In the genomic region with DNA sequence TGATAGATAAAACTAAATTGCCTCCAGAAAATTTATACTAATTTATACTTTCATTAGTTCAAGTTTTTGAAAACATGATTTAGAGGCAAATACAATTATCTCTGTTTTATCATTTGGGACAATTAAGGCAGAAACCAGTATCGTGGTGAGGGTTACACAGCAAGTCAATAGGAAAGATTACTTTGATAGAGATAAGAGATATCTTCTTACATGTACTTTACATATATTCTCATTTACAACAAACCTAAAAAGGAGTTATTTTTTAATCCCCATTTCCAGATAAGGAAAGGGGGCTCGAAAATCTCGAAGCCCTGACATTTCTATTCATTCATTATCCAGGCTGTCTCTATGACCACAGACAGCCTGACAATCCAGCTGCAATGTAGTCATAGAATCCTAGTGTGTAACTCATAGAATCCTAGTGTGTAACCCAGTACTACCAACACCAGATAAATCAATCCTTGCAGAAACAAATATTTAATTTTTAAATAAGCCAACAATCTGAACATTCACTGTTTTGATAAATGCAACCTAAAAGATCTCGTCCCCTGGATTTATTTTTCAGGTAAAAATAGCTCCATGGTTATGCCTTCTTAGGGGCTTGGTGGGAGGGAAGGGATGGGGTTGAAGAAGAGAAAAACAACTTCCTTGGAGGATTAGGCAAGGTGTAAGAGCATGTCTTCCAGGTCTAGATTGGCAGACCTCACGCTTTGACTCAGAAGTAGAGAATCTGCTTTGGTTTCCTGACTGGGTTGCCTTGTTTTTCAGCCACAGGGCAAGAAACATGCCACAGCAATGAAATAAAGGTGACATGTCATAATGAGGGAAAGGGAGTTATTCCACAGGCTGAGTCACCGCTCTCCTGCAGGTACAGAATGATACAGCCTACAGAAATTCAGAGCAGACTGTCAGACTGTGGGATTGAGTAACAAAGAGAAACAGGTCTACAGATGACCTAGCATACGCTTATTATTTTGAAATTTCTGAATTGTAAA, we compare ENCODE assay signal across 9 cellular contexts. TPM values are rescaled to one million over a fixed set of nuclear protein-coding genes. Genes with fewer than 3 reads are reported as not detected.
DNase-seq lines count a peak whose midpoint lies in the region; ATAC-seq, FAIRE-seq and TF ChIP-seq lines count a peak whose summit lies in the region.
"Had no signal": no experiment of that assay in that cellular context is flagged by ENCODE, and none has a peak within 500 bp of the region (broad histone marks: within the 10 kb centered on the region; RNA-seq: fewer than 3 reads in every experiment).

No MANE protein-coding gene starts in this region.

- no TSS peak for BruUV-seq in HCT116 (replicated peaks; lab: Mats Ljungman, UMichigan)

- H3K4me2 ChIP-seq in A549 (peak overlapping the region; percentile 54), HCT116 (ENCODE audit: low read length) (peak overlapping the region; percentile 38)

- RAD21 ChIA-PET in HCT116 (lab: Charles Lee; ENCODE audit: low non-redundant PET in 1 of 2, low total read pairs in 2 of 2, uncharacterized antibody in 2 of 2, unreplicated experiment in 2 of 2): no interaction called here

- TF ChIP-seq CTCF in A549 (IDR thresholded peaks at IDR 0.05) (no peak), HCT116 (IDR thresholded peaks at IDR 0.05 in 2 of 3, conservative IDR thresholded peaks at IDR 0.05 in 1 of 3; ENCODE audit: borderline replicate concordance in 1 of 3, insufficient read depth in 1 of 3, low read depth in 2 of 3, low read length in 2 of 3) (no peak)

- POLR2A ChIA-PET in A549 (lab: Yijun Ruan, JAX): interaction anchor here (0.6 kb wide), 1 partner anchor 844 kb away, joined by 5 read pairs; no protein-coding TSS in a partner anchor
- POLR2A ChIA-PET in HCT116 (lab: Charles Lee): no interaction called here

- WGBS in A549 (ENCODE audit: missing lambda C conversion rate): 20% methylated on average over 7 of the region's 7 CpGs

- H3K9me3 ChIP-seq in A549 (no peaks in the 10 kb centered on the region), HCT116 (ENCODE audit: control insufficient read depth in 1 of 2, insufficient read depth in 1 of 2, low read depth in 1 of 2, low read length in 2 of 2) (no peaks in the 10 kb centered on the region)

- peak overlapping the region; percentile 6 for H2AFZ ChIP-seq in HCT116 (ENCODE audit: low read depth, low read length, poor library complexity, severe bottlenecking)

- ATAC-seq in A549: peak; percentile 94 to 99
- ATAC-seq in HCT116: peak; percentile 95

- peak; percentile 56 for FAIRE-seq in A549 (lab: Jason Lieb, UNC)

- peak; percentile 82 to 83 for DNase-seq in A549 (ENCODE audit: low read depth in 1 of 2, low spot score in 1 of 2)
- peak; percentile 90 for DNase-seq in HCT116 (ENCODE audit: low read depth, low spot score)
- peak; percentile 99 for DNase-seq in amniotic epithelial cell (ENCODE audit: low read depth)
- DNase-seq in kidney glomerular epithelial cell (lab: John Stamatoyannopoulos, UW): peak; percentile 99
- no peak for DNase-seq in GF-D8 (lab: John Stamatoyannopoulos, UW)
- no peak for DNase-seq in amniotic stem cell (lab: John Stamatoyannopoulos, UW)
- DNase-seq in cerebellum (ENCODE audit: low spot score): no peak
- DNase-seq in foreskin melanocyte: no peak
- DNase-seq: Right ventricle myocardium superior had no signal

- no peaks in the 10 kb centered on the region for H3K9me2 ChIP-seq in HCT116 (ENCODE audit: insufficient read depth)

- no peak overlapping the region for H3K4me3 ChIP-seq in A549
- H3K4me3 ChIP-seq in HCT116 (replicated peaks in 1 of 2; ENCODE audit: low read depth in 1 of 2, low read length in 2 of 2): no peak overlapping the region

- TF ChIP-seq POLR2A in A549 (IDR thresholded peaks at IDR 0.05; ENCODE audit: low read length): no peak
- TF ChIP-seq POLR2A in HCT116 (IDR thresholded peaks at IDR 0.05; ENCODE audit: borderline replicate concordance, extremely low read depth, insufficient read depth, insufficient read length): no peak

- H3K27ac ChIP-seq in A549: peak overlapping the region; percentile 60 to 62
- peak overlapping the region; percentile 4; the same call in 1 of the 2 replicates for H3K27ac ChIP-seq in HCT116 (ENCODE audit: low read depth, low read length)

- intact Hi-C loops in HCT116 (cut with micrococcal nuclease): no loop called here

- H3K79me2 ChIP-seq in HCT116 (ENCODE audit: insufficient read depth, low read length): no peaks in the 10 kb centered on the region

- H3K4me1 ChIP-seq in A549 (peaks cover 34% of the 10 kb centered on the region), HCT116 (ENCODE audit: control insufficient read depth in 1 of 2, insufficient read depth in 2 of 2, low read length in 2 of 2) (peaks cover 12 to 19% of the 10 kb centered on the region in 2 experiments)

- no peaks in the 10 kb centered on the region for H3K27me3 ChIP-seq in HCT116 (ENCODE audit: insufficient read depth, low read length)

- no peak overlapping the region for H3K9ac ChIP-seq in HCT116 (ENCODE audit: low read length)

- peak; percentile 67 to 77; a peak in 3 of 5 replicates for TF ChIP-seq EP300 in A549 (IDR thresholded peaks at IDR 0.05)

- TF ChIP-seq RAD21 in A549 (conservative IDR thresholded peaks at IDR 0.05 in 1 of 2, IDR thresholded peaks at IDR 0.05 in 1 of 2) (peak; percentile 4 to 41; a peak in 1 of 5 replicates), HCT116 (IDR thresholded peaks at IDR 0.05; ENCODE audit: low read depth) (peak; percentile 46)

- H4K20me1 ChIP-seq in HCT116 (ENCODE audit: insufficient read depth): no peaks in the 10 kb centered on the region

- no peaks in the 10 kb centered on the region for H3K36me3 ChIP-seq in HCT116 (ENCODE audit: control insufficient read depth in 1 of 2, insufficient read depth in 2 of 2, low read length in 2 of 2)

- CTCF ChIA-PET in A549 (lab: Yijun Ruan, JAX) (no interaction called here), HCT116 (lab: Charles Lee) (no interaction called here)

TF ChIP-seq in A549, 52 proteins besides CTCF, POLR2A, EP300 and RAD21 (continues in another document):
- TF ChIP-seq NFE2L2 (conservative IDR thresholded peaks at IDR 0.05; ENCODE audit: low read length): no peak
- no peak for TF ChIP-seq ZC3H11A (IDR thresholded peaks at IDR 0.05)
- TF ChIP-seq SREBF2 (IDR thresholded peaks at IDR 0.05): no peak
- no peak for TF ChIP-seq FOXS1 (CRISPR knock-in tag; IDR thresholded peaks at IDR 0.05)
- TF ChIP-seq JUNB (IDR thresholded peaks at IDR 0.05): peak; percentile 91

TF ChIP-seq in HCT116, 20 proteins besides CTCF, POLR2A, EP300 and RAD21 (continues in another document):
- TF ChIP-seq, protein P1, sequence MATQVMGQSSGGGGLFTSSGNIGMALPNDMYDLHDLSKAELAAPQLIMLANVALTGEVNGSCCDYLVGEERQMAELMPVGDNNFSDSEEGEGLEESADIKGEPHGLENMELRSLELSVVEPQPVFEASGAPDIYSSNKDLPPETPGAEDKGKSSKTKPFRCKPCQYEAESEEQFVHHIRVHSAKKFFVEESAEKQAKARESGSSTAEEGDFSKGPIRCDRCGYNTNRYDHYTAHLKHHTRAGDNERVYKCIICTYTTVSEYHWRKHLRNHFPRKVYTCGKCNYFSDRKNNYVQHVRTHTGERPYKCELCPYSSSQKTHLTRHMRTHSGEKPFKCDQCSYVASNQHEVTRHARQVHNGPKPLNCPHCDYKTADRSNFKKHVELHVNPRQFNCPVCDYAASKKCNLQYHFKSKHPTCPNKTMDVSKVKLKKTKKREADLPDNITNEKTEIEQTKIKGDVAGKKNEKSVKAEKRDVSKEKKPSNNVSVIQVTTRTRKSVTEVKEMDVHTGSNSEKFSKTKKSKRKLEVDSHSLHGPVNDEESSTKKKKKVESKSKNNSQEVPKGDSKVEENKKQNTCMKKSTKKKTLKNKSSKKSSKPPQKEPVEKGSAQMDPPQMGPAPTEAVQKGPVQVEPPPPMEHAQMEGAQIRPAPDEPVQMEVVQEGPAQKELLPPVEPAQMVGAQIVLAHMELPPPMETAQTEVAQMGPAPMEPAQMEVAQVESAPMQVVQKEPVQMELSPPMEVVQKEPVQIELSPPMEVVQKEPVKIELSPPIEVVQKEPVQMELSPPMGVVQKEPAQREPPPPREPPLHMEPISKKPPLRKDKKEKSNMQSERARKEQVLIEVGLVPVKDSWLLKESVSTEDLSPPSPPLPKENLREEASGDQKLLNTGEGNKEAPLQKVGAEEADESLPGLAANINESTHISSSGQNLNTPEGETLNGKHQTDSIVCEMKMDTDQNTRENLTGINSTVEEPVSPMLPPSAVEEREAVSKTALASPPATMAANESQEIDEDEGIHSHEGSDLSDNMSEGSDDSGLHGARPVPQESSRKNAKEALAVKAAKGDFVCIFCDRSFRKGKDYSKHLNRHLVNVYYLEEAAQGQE (IDR thresholded peaks at IDR 0.05; ENCODE audit: low read depth): no peak
- no peak for TF ChIP-seq ZFX (IDR thresholded peaks at IDR 0.05)
- TF ChIP-seq EGR1 (IDR thresholded peaks at IDR 0.05; ENCODE audit: low read depth): 0 out of 2 replicates have a peak, but pooled peaks have one; percentile 17
- peak; percentile 95 for TF ChIP-seq SP1 (IDR thresholded peaks at IDR 0.05; ENCODE audit: low read depth)
- TF ChIP-seq ZNF274 (IDR thresholded peaks at IDR 0.05; ENCODE audit: low read depth, low read length): no peak
- TF ChIP-seq CEBPB (IDR thresholded peaks at IDR 0.05; ENCODE audit: low read depth): peak; percentile 95
- peak; percentile 68 for TF ChIP-seq POLR2AphosphoS5 (IDR thresholded peaks at IDR 0.05; ENCODE audit: low read depth, low read length)
- no peak for TF ChIP-seq ELF1 (IDR thresholded peaks at IDR 0.05; ENCODE audit: borderline replicate concordance, low read depth)
- no peak for TF ChIP-seq EZH2 (IDR thresholded peaks at IDR 0.05)
- peak; percentile 93 for TF ChIP-seq SIN3A (IDR thresholded peaks at IDR 0.05; ENCODE audit: low read depth)
- TF ChIP-seq, protein P2, sequence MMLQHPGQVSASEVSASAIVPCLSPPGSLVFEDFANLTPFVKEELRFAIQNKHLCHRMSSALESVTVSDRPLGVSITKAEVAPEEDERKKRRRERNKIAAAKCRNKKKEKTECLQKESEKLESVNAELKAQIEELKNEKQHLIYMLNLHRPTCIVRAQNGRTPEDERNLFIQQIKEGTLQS (IDR thresholded peaks at IDR 0.05): peak; percentile 70
- TF ChIP-seq TCF7L2 (IDR thresholded peaks at IDR 0.05; ENCODE audit: borderline replicate concordance, extremely low read depth, insufficient read depth, insufficient read length): no peak
- TF ChIP-seq, protein P3, sequence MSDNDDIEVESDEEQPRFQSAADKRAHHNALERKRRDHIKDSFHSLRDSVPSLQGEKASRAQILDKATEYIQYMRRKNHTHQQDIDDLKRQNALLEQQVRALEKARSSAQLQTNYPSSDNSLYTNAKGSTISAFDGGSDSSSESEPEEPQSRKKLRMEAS (IDR thresholded peaks at IDR 0.05): peak; percentile 88

RNA-seq across cellular contexts. Expression of a gene that starts 45.6 kb away (rescaled TPM):
- 38.2 and 53.5 TPM in 2 replicates for polyA plus RNA-seq in A549 (2011; rRNA removed)
- polyA plus RNA-seq in A549 (2012; cell fraction: cytosol; rRNA removed): 79.4 and 99.0 TPM in 2 replicates
- polyA plus RNA-seq in A549 (2012; cell fraction: nucleus; rRNA removed): 131 and 168 TPM in 2 replicates
- polyA plus RNA-seq in A549 (2017; fragmentation: RNase III; extraction: RNeasy Plus Mini Kit Qiagen cat#74134 plus additional on column Dnase treatment): 42.7 to 53.5 TPM (median 53.0 TPM) in 3 replicates
- polyA minus RNA-seq in A549 (2011; rRNA and poly(A)+ RNA removed): 76.2 and 82.0 TPM in 2 replicates
- total RNA-seq in HCT116 (2021; ENCODE audit: unreplicated experiment): 61.3 TPM
- 105 and 134 TPM in 2 replicates for polyA plus RNA-seq in HCT116 (2012)
- 96.2 TPM for total RNA-seq in cerebellum

Comparison
In these comparisons a context has a peak if more than half of its experiments do, and no peak if none do; other contexts are left out.
1. DNase-seq: peak in A549 (2 of 2), HCT116 (single experiment), amniotic epithelial cell (single experiment) and kidney glomerular epithelial cell (single experiment); none in GF-D8 (single experiment), amniotic stem cell (single experiment), cerebellum (single experiment) and foreskin melanocyte (single experiment).